ENCODE assay signal across 1 cellular context in the genomic region with DNA sequence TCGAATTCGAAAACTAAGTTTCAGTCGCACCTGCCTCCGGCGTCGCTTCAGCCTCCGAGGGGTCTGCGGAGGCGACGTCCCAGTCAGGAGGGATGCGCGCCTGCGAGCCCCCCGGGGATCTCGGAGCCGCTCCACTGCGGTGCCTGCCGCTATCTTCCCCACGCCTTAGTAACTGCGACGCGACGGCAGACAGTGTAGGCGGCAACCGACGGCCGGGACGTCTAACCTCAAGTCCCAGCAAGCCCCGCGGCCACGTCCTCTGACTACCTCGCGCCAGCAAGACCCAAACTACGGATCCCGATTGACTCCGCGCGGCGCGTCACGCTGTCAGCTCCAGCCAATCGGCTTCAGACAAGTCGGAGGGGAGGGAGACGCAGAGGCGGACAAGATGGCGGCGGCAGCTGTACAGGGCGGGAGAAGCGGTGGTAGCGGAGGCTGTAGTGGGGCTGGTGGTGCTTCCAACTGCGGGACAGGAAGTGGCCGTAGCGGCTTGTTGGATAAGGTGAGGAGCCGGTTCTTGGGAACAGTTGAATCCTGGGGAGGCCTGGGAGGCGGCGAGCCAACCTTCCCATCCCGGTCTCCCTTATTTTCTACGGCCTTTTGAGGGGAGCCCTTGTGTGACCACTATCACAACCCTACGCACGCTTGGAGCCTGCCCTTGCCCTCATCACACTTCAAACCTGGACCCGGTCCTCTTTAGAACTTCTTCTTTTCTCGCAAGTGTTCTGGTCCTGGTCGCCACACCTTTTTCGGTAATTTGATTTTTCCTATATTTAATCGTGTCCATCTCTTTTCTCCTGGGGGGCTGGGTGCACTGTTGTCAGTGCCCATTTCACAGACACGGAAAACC.
TF ChIP-seq lines count a peak whose summit lies in the region.

SPCS2 (plus strand) TSS at position 369 of the 850 bp plus-strand sequence; CDS start at position 389, 20 bp downstream.
A gene with protein sequence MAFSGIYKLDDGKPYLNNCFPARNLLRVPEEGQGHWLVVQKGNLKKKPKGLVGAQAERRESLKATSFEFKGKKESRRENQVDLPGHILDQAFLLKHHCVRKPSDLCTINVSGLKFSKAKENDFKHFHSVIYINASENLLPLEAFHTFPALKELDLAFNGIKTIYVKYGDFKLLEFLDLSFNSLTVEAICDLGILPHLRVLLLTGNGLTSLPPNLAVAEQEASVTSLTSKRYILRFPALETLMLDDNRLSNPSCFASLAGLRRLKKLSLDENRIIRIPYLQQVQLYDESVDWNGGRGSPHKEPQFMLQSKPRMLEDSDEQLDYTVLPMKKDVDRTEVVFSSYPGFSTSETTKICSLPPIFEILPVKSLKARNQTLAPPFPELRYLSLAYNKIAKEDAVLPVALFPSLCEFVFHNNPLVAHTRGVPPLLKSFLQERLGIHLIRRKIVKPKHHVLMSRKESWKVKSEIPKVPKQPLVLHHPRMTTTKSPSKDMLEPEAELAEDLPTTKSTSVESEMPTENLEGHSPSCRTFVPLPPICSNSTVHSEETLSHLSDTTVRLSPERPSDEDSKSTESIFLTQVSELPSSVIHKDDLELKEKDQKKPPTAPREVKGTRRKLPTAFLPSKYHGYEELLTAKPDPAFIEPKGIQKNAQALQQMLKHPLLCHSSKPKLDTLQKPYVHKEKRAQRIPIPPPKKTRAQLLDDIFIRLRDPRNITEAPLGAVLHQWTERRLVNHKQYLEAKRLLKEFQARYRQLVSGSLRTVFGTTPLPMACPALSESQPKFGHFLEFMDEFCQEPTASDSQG (minus strand): TSS at position 194 of the 850 bp plus-strand sequence. CDS start 8,213 bp downstream, outside the sequence.

TF ChIP-seq in A549, 52 proteins besides CTCF, POLR2A, EP300 and RAD21 (continued from another document):
- TF ChIP-seq RFX5 (IDR thresholded peaks at IDR 0.05): peak; percentile 61; the same call in 1 of the 2 replicates
- TF ChIP-seq ZC3H11A (IDR thresholded peaks at IDR 0.05): no peak
- TF ChIP-seq CEBPB (IDR thresholded peaks at IDR 0.05): no peak
- TF ChIP-seq E2F6 (IDR thresholded peaks at IDR 0.05; ENCODE audit: borderline replicate concordance, low read depth): peak; percentile 90
- no peak for TF ChIP-seq POLR2AphosphoS2 (conservative IDR thresholded peaks at IDR 0.05; ENCODE audit: low read length)
- TF ChIP-seq, protein P1, sequence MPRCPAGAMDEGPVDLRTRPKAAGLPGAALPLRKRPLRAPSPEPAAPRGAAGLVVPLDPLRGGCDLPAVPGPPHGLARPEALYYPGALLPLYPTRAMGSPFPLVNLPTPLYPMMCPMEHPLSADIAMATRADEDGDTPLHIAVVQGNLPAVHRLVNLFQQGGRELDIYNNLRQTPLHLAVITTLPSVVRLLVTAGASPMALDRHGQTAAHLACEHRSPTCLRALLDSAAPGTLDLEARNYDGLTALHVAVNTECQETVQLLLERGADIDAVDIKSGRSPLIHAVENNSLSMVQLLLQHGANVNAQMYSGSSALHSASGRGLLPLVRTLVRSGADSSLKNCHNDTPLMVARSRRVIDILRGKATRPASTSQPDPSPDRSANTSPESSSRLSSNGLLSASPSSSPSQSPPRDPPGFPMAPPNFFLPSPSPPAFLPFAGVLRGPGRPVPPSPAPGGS (IDR thresholded peaks at IDR 0.05): peak; percentile 57; the same call in 1 of the 3 replicates
- TF ChIP-seq PBX3 (IDR thresholded peaks at IDR 0.05): 0 out of 2 replicates have a peak, but pooled peaks have one; percentile 18
- TF ChIP-seq JUN (IDR thresholded peaks at IDR 0.05): peak; percentile 62 to 85; a peak in 4 of 5 replicates
- no peak for TF ChIP-seq FOSL2 (IDR thresholded peaks at IDR 0.05)
- TF ChIP-seq FOSL2 (CRISPR knock-in tag; IDR thresholded peaks at IDR 0.05): peak; percentile 23; the same call in 1 of the 2 replicates
- TF ChIP-seq, protein P2, sequence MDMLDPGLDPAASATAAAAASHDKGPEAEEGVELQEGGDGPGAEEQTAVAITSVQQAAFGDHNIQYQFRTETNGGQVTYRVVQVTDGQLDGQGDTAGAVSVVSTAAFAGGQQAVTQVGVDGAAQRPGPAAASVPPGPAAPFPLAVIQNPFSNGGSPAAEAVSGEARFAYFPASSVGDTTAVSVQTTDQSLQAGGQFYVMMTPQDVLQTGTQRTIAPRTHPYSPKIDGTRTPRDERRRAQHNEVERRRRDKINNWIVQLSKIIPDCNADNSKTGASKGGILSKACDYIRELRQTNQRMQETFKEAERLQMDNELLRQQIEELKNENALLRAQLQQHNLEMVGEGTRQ (IDR thresholded peaks at IDR 0.05): peak; percentile 92
- TF ChIP-seq TFCP2L1 (CRISPR knock-in tag; IDR thresholded peaks at IDR 0.05): no peak
